In the genomic region with DNA sequence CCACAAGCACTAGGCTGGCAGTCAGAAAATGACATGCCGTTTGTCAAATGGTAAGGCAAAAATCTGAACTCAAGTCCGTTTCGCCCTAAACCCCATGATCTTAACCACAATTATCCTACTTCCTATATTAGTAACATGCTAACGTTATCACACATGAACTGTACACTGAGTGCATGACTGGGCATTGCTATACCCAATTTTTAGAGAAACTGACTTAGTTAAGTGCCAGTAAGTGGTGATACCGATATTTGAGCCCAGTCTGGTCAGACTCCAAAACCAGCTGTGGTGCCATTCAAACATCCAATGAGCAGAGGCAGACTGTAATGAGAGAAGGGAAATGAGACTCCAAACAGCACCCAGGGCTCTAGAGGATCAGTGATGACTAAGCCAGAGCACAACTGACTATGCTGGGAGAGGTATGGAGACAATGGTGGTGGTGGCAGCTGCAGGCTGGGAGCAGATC, we compare ENCODE assay signal across 7 cellular contexts.
DNase-seq lines count a peak whose midpoint lies in the region; ATAC-seq and TF ChIP-seq lines count a peak whose summit lies in the region.

No MANE protein-coding gene starts in this region.

- ATAC-seq in GM19324 (IDR thresholded peaks at IDR 0.05; ENCODE audit: low FRiP score, unreplicated experiment) (peak; percentile 82), HG02970 (IDR thresholded peaks at IDR 0.05; ENCODE audit: low FRiP score, unreplicated experiment) (peak; percentile 87)
- ATAC-seq in naive thymus-derived CD8-positive, alpha-beta T cell = no peak

- H3K9me3 ChIP-seq in parathyroid adenoma (ENCODE audit: control insufficient read depth, low read length) = no peaks in the 10 kb centered on the region
- H3K9me3 ChIP-seq in CD8-positive, alpha-beta memory T cell (ENCODE audit: low read length) = no peaks in the 10 kb centered on the region

- peaks cover 0 to 13% (median 5%) of the 10 kb centered on the region in 5 donors for H3K9me3 Mint-ChIP-seq in CD8-positive, alpha-beta memory T cell
- peaks cover 0 to 14% (median 0%) of the 10 kb centered on the region in 9 donors for H3K9me3 Mint-ChIP-seq in naive thymus-derived CD8-positive, alpha-beta T cell

- H3K36me3 ChIP-seq in parathyroid adenoma (ENCODE audit: control insufficient read depth, insufficient read depth, low read length) = no peaks in the 10 kb centered on the region
- no peaks in the 10 kb centered on the region for H3K36me3 ChIP-seq in CD8-positive, alpha-beta memory T cell (ENCODE audit: insufficient read depth, low read length)

- no peaks in the 10 kb centered on the region for H3K4me1 Mint-ChIP-seq in CD8-positive, alpha-beta memory T cell
- H3K4me1 Mint-ChIP-seq in naive thymus-derived CD8-positive, alpha-beta T cell = no peaks in the 10 kb centered on the region

- no peaks in the 10 kb centered on the region for H3K36me3 Mint-ChIP-seq in CD8-positive, alpha-beta memory T cell
- peaks cover 0 to 4% (median 0%) of the 10 kb centered on the region in 3 donors for H3K36me3 Mint-ChIP-seq in naive thymus-derived CD8-positive, alpha-beta T cell

- CTCF ChIA-PET in CD8-positive, alpha-beta memory T cell (lab: Charles Lee) = no interaction called here

- no peak overlapping the region for H3K27ac Mint-ChIP-seq in CD8-positive, alpha-beta memory T cell
- no peak overlapping the region for H3K27ac Mint-ChIP-seq in naive thymus-derived CD8-positive, alpha-beta T cell

- no peak overlapping the region for H3K4me2 ChIP-seq in parathyroid adenoma (ENCODE audit: low read length)

- DNase-seq in NOMO-1 (lab: John Stamatoyannopoulos, UW; ENCODE audit: unreplicated experiment in 2 of 2) (peak; percentile 90 to 94), NCI-H446 treated with DMSO at 0.1 percent for 48 hours (lab: John Stamatoyannopoulos, UW) (no peak)
- no peak for DNase-seq in CD8-positive, alpha-beta memory T cell
- no peak for DNase-seq in naive thymus-derived CD8-positive, alpha-beta T cell

- no peak overlapping the region for H3K4me3 ChIP-seq in parathyroid adenoma (ENCODE audit: low read depth, low read length)
- no peak overlapping the region for H3K4me3 ChIP-seq in CD8-positive, alpha-beta memory T cell (ENCODE audit: low read length)

- peak overlapping the region; percentile 5 for H3K27ac ChIP-seq in parathyroid adenoma
- no peak overlapping the region for H3K27ac ChIP-seq in CD8-positive, alpha-beta memory T cell (ENCODE audit: low read depth, low read length)

- H3K9ac ChIP-seq in parathyroid adenoma = no peak overlapping the region

- H3K4me3 Mint-ChIP-seq in CD8-positive, alpha-beta memory T cell = no peak overlapping the region
- H3K4me3 Mint-ChIP-seq in naive thymus-derived CD8-positive, alpha-beta T cell = no peak overlapping the region

- no peak overlapping the region for H2AFZ ChIP-seq in parathyroid adenoma

- H3K4me1 ChIP-seq in parathyroid adenoma = peaks cover 2% of the 10 kb centered on the region
- H3K4me1 ChIP-seq in CD8-positive, alpha-beta memory T cell (ENCODE audit: insufficient read depth, low read length) = no peaks in the 10 kb centered on the region

- no peak for TF ChIP-seq CTCF in parathyroid adenoma (IDR thresholded peaks at IDR 0.05)

- peaks cover 13 to 37% of the 10 kb centered on the region in 2 donors for H3K27me3 Mint-ChIP-seq in CD8-positive, alpha-beta memory T cell
- peaks cover 10 to 18% (median 17%) of the 10 kb centered on the region in 5 donors for H3K27me3 Mint-ChIP-seq in naive thymus-derived CD8-positive, alpha-beta T cell

- POLR2A ChIA-PET in CD8-positive, alpha-beta memory T cell (lab: Charles Lee) = no interaction called here
- POLR2A ChIA-PET in naive thymus-derived CD8-positive, alpha-beta T cell (lab: Charles Lee) = no interaction called here

- H3K27me3 ChIP-seq in parathyroid adenoma (ENCODE audit: control insufficient read depth, insufficient read depth, low read length) = no peaks in the 10 kb centered on the region
- no peaks in the 10 kb centered on the region for H3K27me3 ChIP-seq in CD8-positive, alpha-beta memory T cell (ENCODE audit: insufficient read depth, low read length, poor library complexity, severe bottlenecking)

- no peaks in the 10 kb centered on the region for H3K79me2 ChIP-seq in parathyroid adenoma

Comparison
In these comparisons a context has a peak if more than half of its experiments do, and no peak if none do; other contexts are left out.
1. ATAC-seq: peak in GM19324 (single experiment) and HG02970 (single experiment); none in naive thymus-derived CD8-positive, alpha-beta T cell (0 of 2).
2. DNase-seq: peak in NOMO-1 (2 of 2); none in CD8-positive, alpha-beta memory T cell (0 of 5), NCI-H446 treated with DMSO at 0.1 percent for 48 hours (single experiment) and naive thymus-derived CD8-positive, alpha-beta T cell (0 of 10).